19 cellular contexts compared by ENCODE assay signal in genomic region chr14:75653563-75653962, GRCh38.
"Had no signal": no experiment of that assay in that cellular context is flagged by ENCODE, and none has a peak within 500 bp of the region (broad histone marks: within the 10 kb centered on the region; RNA-seq: fewer than 3 reads in every experiment).

No MANE protein-coding gene starts in this region.

- FAIRE-seq: astrocyte had no signal

- H3K27ac Mint-ChIP-seq: activated B cell treated with CpG ODN at 0.5 μM for 24 hours; activated CD4-positive, alpha-beta memory T cell treated with anti-CD3 and anti-CD28 coated beads for 36 hours; activated CD4-positive, alpha-beta T cell treated with anti-CD3 and anti-CD28 coated beads, Interleukin-2, amount 10 ng/mL, durations not matched to agents 24 days and 14 days; activated CD8-positive, alpha-beta memory T cell treated with anti-CD3 and anti-CD28 coated beads, Interleukin-2, amount 10 ng/mL, durations not matched to agents 7 days and 5 days; activated CD8-positive, alpha-beta T cell treated with anti-CD3 and anti-CD28 coated beads, Interleukin-2, amount 10 ng/mL, durations not matched to agents 7 days and 5 days; activated naive CD8-positive, alpha-beta T cell; T-helper 2 cell treated with Interferon-gamma antibody and Interleukin-4, amounts not matched to agents 5 μg/mL and 100 μg/mL, for 36 hours had no signal

- H3K4me1 ChIP-seq: foreskin keratinocyte had no signal

- H3K9me3 ChIP-seq: esophagus muscularis mucosa, gastroesophageal sphincter, heart right ventricle had no signal

- H3K4me3 ChIP-seq: coronary artery, esophagus muscularis mucosa, gastroesophageal sphincter, heart right ventricle had no signal

- H3K27me3 ChIP-seq: brain microvascular endothelial cell, esophagus muscularis mucosa, foreskin keratinocyte, gastroesophageal sphincter, heart right ventricle had no signal

- H3K27ac ChIP-seq: brain microvascular endothelial cell, coronary artery, esophagus muscularis mucosa, foreskin keratinocyte, gastroesophageal sphincter, heart right ventricle, WERI-Rb-1 had no signal

- H3K9me3 Mint-ChIP-seq: activated B cell treated with CpG ODN at 0.5 μM for 24 hours; activated CD4-positive, alpha-beta memory T cell treated with anti-CD3 and anti-CD28 coated beads for 36 hours; activated CD4-positive, alpha-beta T cell treated with anti-CD3 and anti-CD28 coated beads, Interleukin-2, amount 10 ng/mL, durations not matched to agents 24 days and 14 days; activated naive CD4-positive, alpha-beta T cell treated with anti-CD3 and anti-CD28 coated beads, Interleukin-2, amount 10 ng/mL, durations not matched to agents 7 days and 5 days; activated T-helper 2 cell treated with anti-CD3 and anti-CD28 coated beads, Interferon-gamma antibody, Interleukin-2, Interleukin-4, amounts not matched to agents 10 μg/mL and 5 μg/mL and 100 μg/mL, durations not matched to agents 14 hours and 24 hours and 36 hours; central memory CD8-positive, alpha-beta T cell; effector memory CD8-positive, alpha-beta T cell; T-helper 2 cell treated with Interferon-gamma antibody and Interleukin-4, amounts not matched to agents 5 μg/mL and 100 μg/mL, for 36 hours had no signal
